In the genomic region with DNA sequence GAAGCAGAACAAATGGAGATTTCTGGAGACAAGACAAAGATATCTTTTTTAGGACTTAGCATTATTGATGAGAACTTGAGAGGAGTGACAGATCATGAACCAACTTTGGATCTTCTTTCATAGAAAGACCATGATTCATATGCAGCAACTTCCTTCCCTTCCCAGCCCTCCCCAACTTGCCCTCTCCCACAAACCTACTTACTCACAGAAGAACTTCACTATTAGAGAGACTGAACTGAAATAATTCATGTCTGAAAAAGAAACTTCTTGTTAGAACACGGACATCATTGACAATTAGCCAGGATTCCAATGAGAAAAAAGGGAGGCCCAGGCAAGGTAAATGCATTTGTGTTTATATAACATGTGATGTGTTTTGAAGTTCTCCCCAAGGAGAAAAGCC, we compare ENCODE assay signal across 27 cellular contexts.
DNase-seq lines count a peak whose midpoint lies in the region; ATAC-seq and TF ChIP-seq lines count a peak whose summit lies in the region.
"Had no signal": no experiment of that assay in that cellular context is flagged by ENCODE, and none has a peak within 500 bp of the region (broad histone marks: within the 10 kb centered on the region; RNA-seq: fewer than 3 reads in every experiment).

No MANE protein-coding gene starts in this region.

- no peaks in the 10 kb centered on the region for H3K79me1 ChIP-seq in IMR-90 (ENCODE audit: low read depth in 1 of 2, low read length in 2 of 2)

- H2BK5ac ChIP-seq in IMR-90 (ENCODE audit: low read depth, low read length, poor library complexity, severe bottlenecking), result no peak overlapping the region

- H4K20me1 ChIP-seq in IMR-90 (ENCODE audit: insufficient read depth, low read length), result no peaks in the 10 kb centered on the region

- H3K4me3 ChIP-seq in AG10803 (ENCODE audit: low read length) (no peak overlapping the region), IMR-90 (ENCODE audit: insufficient read depth, low read depth, low read length) (no peak overlapping the region), epithelial cell of esophagus (ENCODE audit: low read length) (no peak overlapping the region), A673 (ENCODE audit: low read depth, low read length, poor library complexity, severe bottlenecking) (no peak overlapping the region)
- H3K4me3 ChIP-seq: lung, ovary, SJSA1, upper lobe of left lung had no signal

- H2BK120ac ChIP-seq in IMR-90 (ENCODE audit: low read depth, low read length), result no peak overlapping the region

- H2AFZ ChIP-seq in IMR-90 (replicated peaks; ENCODE audit: low read length, poor library complexity), result no peak overlapping the region

- H3K4me3 Mint-ChIP-seq in mesothelial cell of epicardium (no peak overlapping the region), T-helper 17 cell (no peak overlapping the region)
- H3K4me3 Mint-ChIP-seq: activated CD8-positive, alpha-beta T cell treated with anti-CD3 and anti-CD28 coated beads, Interleukin-2, amount 10 ng/mL, durations not matched to agents 7 days and 5 days; CD8-positive, alpha-beta memory T cell; nephron progenitor cell had no signal

- H4K5ac ChIP-seq in IMR-90 (ENCODE audit: low read depth, low read length), result no peak overlapping the region

- no peaks in the 10 kb centered on the region for H3K9me3 Mint-ChIP-seq in mesothelial cell of epicardium
- H3K9me3 Mint-ChIP-seq: nephron progenitor cell had no signal

- POLR2A ChIA-PET in IMR-90 (lab: Charles Lee; ENCODE audit: unreplicated experiment), result no interaction called here
- POLR2A ChIA-PET in A673 (lab: Charles Lee; ENCODE audit: low non-redundant PET), result no interaction called here

- intact Hi-C loops in IMR-90 (cut with micrococcal nuclease) (no loop called here), A673 (cut with micrococcal nuclease; ENCODE audit: unreplicated experiment) (no loop called here)

- H3K36me3 ChIP-seq in IMR-90 (ENCODE audit: control insufficient read depth, insufficient read depth, low read length) (no peaks in the 10 kb centered on the region), A673 (ENCODE audit: insufficient read depth, low read length, poor library complexity, severe bottlenecking) (no peaks in the 10 kb centered on the region)
- H3K36me3 ChIP-seq: BE2C, ovary, SJSA1, upper lobe of left lung, WERI-Rb-1 had no signal

- H3K27ac ChIP-seq in IMR-90 (ENCODE audit: insufficient read depth, low read length) (no peak overlapping the region), A673 (ENCODE audit: low read depth, low read length, poor library complexity, severe bottlenecking) (no peak overlapping the region)
- H3K27ac ChIP-seq: ovary, RWPE1, SJSA1, upper lobe of left lung, WERI-Rb-1 had no signal

- no CpG with 5 or more reads among the region's 1 CpG for WGBS in IMR-90 (ENCODE audit: extremely low coverage in 2 of 2, insufficient read length in 1 of 2), 2 experiments

- no peak overlapping the region for H3K14ac ChIP-seq in IMR-90 (replicated peaks; ENCODE audit: low read depth, low read length)

- no peaks in the 10 kb centered on the region for H3K27me3 ChIP-seq in IMR-90 (ENCODE audit: control insufficient read depth, insufficient read depth, low read length)
- no peaks in the 10 kb centered on the region for H3K27me3 ChIP-seq in A673 (replicated peaks; ENCODE audit: insufficient read depth, low read depth, low read length, poor library complexity)
- H3K27me3 ChIP-seq: BE2C, ovary, SJSA1, upper lobe of left lung had no signal

- DNase-seq in AG10803 (ENCODE audit: low read depth) (peak; percentile 16), IMR-90 (peak; percentile 62), epithelial cell of esophagus (ENCODE audit: low read depth) (peak; percentile 64), mesothelial cell of epicardium (ENCODE audit: low spot score in 2 of 2, unreplicated experiment in 2 of 2) (no peak), A673 (ENCODE audit: low spot score) (no peak), T-helper 17 cell (no peak)
- DNase-seq: activated CD4-positive, alpha-beta T cell treated with anti-CD3 and anti-CD28 coated beads for 4 hours; activated CD8-positive, alpha-beta T cell treated with anti-CD3 and anti-CD28 coated beads, Interleukin-2, amount 10 ng/mL, durations not matched to agents 7 days and 5 days; activated naive CD4-positive, alpha-beta T cell treated with anti-CD3 and anti-CD28 coated beads, Interleukin-2, amount 50 U/mL, for 16 hours; amniotic stem cell; BE2C; CD8-positive, alpha-beta memory T cell; effector CD4-positive, alpha-beta T cell; NCI-H1092 treated with DMSO at 0.1 percent for 48 hours; NCI-H187; nephron progenitor cell; ovary; small intestine; stimulated activated naive CD4-positive, alpha-beta T cell; upper lobe of left lung; WERI-Rb-1 had no signal

- BruUV-seq in IMR-90 (replicated peaks; lab: Mats Ljungman, UMichigan) (no TSS peak), A673 (replicated peaks; lab: Mats Ljungman, UMichigan) (no TSS peak)

- ATAC-seq in IMR-90 (ENCODE audit: low read depth) (no peak), GM21576 (IDR thresholded peaks at IDR 0.05; ENCODE audit: unreplicated experiment) (no peak), T-helper 17 cell (no peak), GM21526 (IDR thresholded peaks at IDR 0.05; ENCODE audit: low FRiP score, unreplicated experiment) (no peak)
- ATAC-seq: activated CD8-positive, alpha-beta T cell treated with anti-CD3 and anti-CD28 coated beads, Interleukin-2, amount 10 ng/mL, durations not matched to agents 7 days and 5 days; HCT116 had no signal

- H3K4me1 Mint-ChIP-seq in mesothelial cell of epicardium (peaks cover 40% of the 10 kb centered on the region), T-helper 17 cell (no peaks in the 10 kb centered on the region)
- H3K4me1 Mint-ChIP-seq: CD8-positive, alpha-beta memory T cell had no signal

- no peak for TF ChIP-seq CTCF in AG10803 (conservative IDR thresholded peaks at IDR 0.05; ENCODE audit: low read length)
- TF ChIP-seq CTCF in IMR-90 (conservative IDR thresholded peaks at IDR 0.05; ENCODE audit: low read depth, low read length), result no peak
- no peak for TF ChIP-seq CTCF in epithelial cell of esophagus (IDR thresholded peaks at IDR 0.05; ENCODE audit: insufficient read depth, low read depth, low read length, missing control alignments)
- TF ChIP-seq CTCF in mesothelial cell of epicardium (IDR thresholded peaks at IDR 0.05; ENCODE audit: unreplicated experiment), result no peak
- TF ChIP-seq CTCF in A673 (conservative IDR thresholded peaks at IDR 0.05; ENCODE audit: low read depth, low read length), result no peak

- H3K27me3 Mint-ChIP-seq in mesothelial cell of epicardium (ENCODE audit: low read depth) (no peaks in the 10 kb centered on the region), T-helper 17 cell (no peaks in the 10 kb centered on the region)
- H3K27me3 Mint-ChIP-seq: CD8-positive, alpha-beta memory T cell had no signal

- H3K9me1 ChIP-seq in IMR-90 (ENCODE audit: insufficient read depth, low read length), result no peaks in the 10 kb centered on the region

- H3K23ac ChIP-seq in IMR-90 (ENCODE audit: low read depth, low read length), result no peak overlapping the region

- H3K4ac ChIP-seq in IMR-90 (ENCODE audit: low read depth, low read length), result no peak overlapping the region

- no peak overlapping the region for H2AK5ac ChIP-seq in IMR-90 (ENCODE audit: low read depth, low read length)

- H3K9me3 ChIP-seq in IMR-90 (ENCODE audit: control insufficient read depth, insufficient read depth, low read length), result no peaks in the 10 kb centered on the region
- H3K9me3 ChIP-seq in A673 (ENCODE audit: low read depth, low read length, poor library complexity, severe bottlenecking), result no peaks in the 10 kb centered on the region
- H3K9me3 ChIP-seq in T-helper 17 cell (ENCODE audit: control insufficient read depth, low read length, poor library complexity, severe bottlenecking), result no peaks in the 10 kb centered on the region
- H3K9me3 ChIP-seq: BE2C, ovary, SJSA1, upper lobe of left lung had no signal

- no peak for TF ChIP-seq POLR2A in IMR-90 (IDR thresholded peaks at IDR 0.05; ENCODE audit: low read depth, low read length)

- in situ Hi-C loops in IMR-90 (cut with MboI; ENCODE audit: low sequenced_read_pairs), result no loop called here

- CTCF ChIA-PET in IMR-90 (lab: Yijun Ruan, JAX) (no interaction called here), A673 (lab: Charles Lee) (no interaction called here)

- no peaks in the 10 kb centered on the region for H3K36me3 Mint-ChIP-seq in mesothelial cell of epicardium
- H3K36me3 Mint-ChIP-seq in T-helper 17 cell (ENCODE audit: low read depth), result no peaks in the 10 kb centered on the region
- H3K36me3 Mint-ChIP-seq: CD8-positive, alpha-beta memory T cell had no signal

- H2BK20ac ChIP-seq in IMR-90 (ENCODE audit: low read depth, low read length), result peak overlapping the region; percentile 29; the same call in 1 of the 2 replicates

- no peak overlapping the region for H2AK9ac ChIP-seq in IMR-90 (replicated peaks; ENCODE audit: low read depth, low read length, poor library complexity)

- no peak overlapping the region for H3K9ac ChIP-seq in IMR-90 (ENCODE audit: low read depth, low read length)

- H2BK15ac ChIP-seq in IMR-90 (ENCODE audit: low read depth, low read length), result no peak overlapping the region

- peak overlapping the region; percentile 35; the same call in 1 of the 2 replicates for H3K4me2 ChIP-seq in IMR-90 (ENCODE audit: low read depth, low read length)

- H4K8ac ChIP-seq in IMR-90 (ENCODE audit: low read depth in 2 of 2, low read length in 2 of 2), result no peak overlapping the region

- H3K4me1 ChIP-seq in IMR-90 (ENCODE audit: control insufficient read depth, insufficient read depth, low read length) (peaks cover 2% of the 10 kb centered on the region; the same call in 1 of the 2 replicates), A673 (ENCODE audit: insufficient read depth, low read length, poor library complexity, severe bottlenecking) (no peaks in the 10 kb centered on the region)
- H3K4me1 ChIP-seq: BE2C, SJSA1, upper lobe of left lung had no signal

- H4K91ac ChIP-seq in IMR-90 (ENCODE audit: insufficient read depth, low read depth, low read length), result no peak overlapping the region

- no peak for TF ChIP-seq RAD21 in IMR-90 (IDR thresholded peaks at IDR 0.05; ENCODE audit: low read length)

- no peak overlapping the region for H3K56ac ChIP-seq in IMR-90 (ENCODE audit: extremely low read depth, insufficient read depth, low read length)

- H3K27ac Mint-ChIP-seq in mesothelial cell of epicardium (peak overlapping the region; percentile 80), T-helper 17 cell (no peak overlapping the region)
- H3K27ac Mint-ChIP-seq: activated CD8-positive, alpha-beta T cell treated with anti-CD3 and anti-CD28 coated beads, Interleukin-2, amount 10 ng/mL, durations not matched to agents 7 days and 5 days; CD8-positive, alpha-beta memory T cell; nephron progenitor cell had no signal

- dilution Hi-C loops in IMR-90 (cut with HindIII; ENCODE audit: low sequenced_read_pairs, unreplicated experiment), result no loop called here

- H3K18ac ChIP-seq in IMR-90 (ENCODE audit: low read depth, low read length), result no peak overlapping the region

TF ChIP-seq in IMR-90, 13 proteins besides CTCF, POLR2A, EP300 and RAD21 (continues in another document):
- TF ChIP-seq FOS (IDR thresholded peaks at IDR 0.05; ENCODE audit: low read depth, low read length), result no peak

Comparison
In these comparisons a context has a peak if more than half of its experiments do, and no peak if none do; other contexts are left out.
1. DNase-seq: peak in AG10803 (single experiment), IMR-90 (single experiment) and epithelial cell of esophagus (single experiment); none in mesothelial cell of epicardium (0 of 2), A673 (single experiment) and T-helper 17 cell (0 of 3).